In the genomic region with DNA sequence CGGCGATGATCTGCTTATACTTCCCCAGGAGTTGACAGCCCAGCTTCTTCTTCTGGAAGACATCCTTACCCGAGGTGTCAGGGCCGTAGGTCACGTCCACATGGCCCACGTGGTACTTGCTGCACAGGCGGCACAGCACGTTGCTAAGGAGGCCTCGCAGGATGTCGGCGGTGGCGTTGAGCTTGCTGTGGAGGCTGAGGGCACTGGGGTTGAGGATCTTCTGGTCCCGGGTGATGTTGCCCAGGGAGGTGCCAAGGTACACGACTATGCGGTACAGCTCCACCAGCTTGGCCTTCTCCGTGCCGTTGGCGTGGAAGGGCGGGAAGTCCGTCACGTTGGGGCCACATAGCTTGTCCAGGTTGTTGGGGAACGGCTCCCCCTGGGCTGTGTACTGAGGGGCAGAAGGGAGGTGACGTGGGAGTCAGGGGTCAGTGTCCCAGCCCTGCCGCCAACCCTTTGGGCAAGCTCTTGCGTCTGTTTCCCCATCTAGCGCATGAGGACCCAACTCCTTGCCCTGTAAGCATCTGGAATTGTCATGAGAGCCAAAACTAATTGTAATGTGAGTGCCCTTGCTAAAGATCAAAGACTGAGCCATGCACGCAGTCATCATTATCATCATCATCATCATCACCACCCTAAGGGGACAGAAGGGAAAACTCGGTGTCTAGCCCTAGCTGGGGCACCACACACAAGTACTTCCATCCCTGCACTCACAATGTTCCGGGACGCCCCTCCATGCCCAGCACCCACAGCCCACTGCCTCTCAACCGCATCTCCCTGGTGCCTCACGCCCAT, we compare ENCODE assay signal across 1 cellular context.
TF ChIP-seq lines count a peak whose summit lies in the region.

No MANE protein-coding gene starts in this region.

TF ChIP-seq in IMR-90, 13 proteins besides CTCF, POLR2A, EP300 and RAD21:
- TF ChIP-seq NFE2L2 (IDR thresholded peaks at IDR 0.05; ENCODE audit: low read depth, low read length) (no peak), CHD1 (IDR thresholded peaks at IDR 0.05; ENCODE audit: low read depth, low read length) (0 out of 2 replicates have a peak, but pooled peaks have one; percentile 30), RFX5 (IDR thresholded peaks at IDR 0.05; ENCODE audit: low read depth, low read length) (no peak), RCOR1 (IDR thresholded peaks at IDR 0.05; ENCODE audit: insufficient replicate concordance, low read length) (no peak), CEBPB (IDR thresholded peaks at IDR 0.05; ENCODE audit: low read depth, low read length) (no peak), MAZ (IDR thresholded peaks at IDR 0.05; ENCODE audit: borderline replicate concordance, low read depth, low read length) (no peak)
- TF ChIP-seq, protein P1, sequence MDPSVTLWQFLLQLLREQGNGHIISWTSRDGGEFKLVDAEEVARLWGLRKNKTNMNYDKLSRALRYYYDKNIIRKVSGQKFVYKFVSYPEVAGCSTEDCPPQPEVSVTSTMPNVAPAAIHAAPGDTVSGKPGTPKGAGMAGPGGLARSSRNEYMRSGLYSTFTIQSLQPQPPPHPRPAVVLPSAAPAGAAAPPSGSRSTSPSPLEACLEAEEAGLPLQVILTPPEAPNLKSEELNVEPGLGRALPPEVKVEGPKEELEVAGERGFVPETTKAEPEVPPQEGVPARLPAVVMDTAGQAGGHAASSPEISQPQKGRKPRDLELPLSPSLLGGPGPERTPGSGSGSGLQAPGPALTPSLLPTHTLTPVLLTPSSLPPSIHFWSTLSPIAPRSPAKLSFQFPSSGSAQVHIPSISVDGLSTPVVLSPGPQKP (IDR thresholded peaks at IDR 0.05; ENCODE audit: borderline replicate concordance, low read depth, low read length) = no peak
- TF ChIP-seq, protein P2, sequence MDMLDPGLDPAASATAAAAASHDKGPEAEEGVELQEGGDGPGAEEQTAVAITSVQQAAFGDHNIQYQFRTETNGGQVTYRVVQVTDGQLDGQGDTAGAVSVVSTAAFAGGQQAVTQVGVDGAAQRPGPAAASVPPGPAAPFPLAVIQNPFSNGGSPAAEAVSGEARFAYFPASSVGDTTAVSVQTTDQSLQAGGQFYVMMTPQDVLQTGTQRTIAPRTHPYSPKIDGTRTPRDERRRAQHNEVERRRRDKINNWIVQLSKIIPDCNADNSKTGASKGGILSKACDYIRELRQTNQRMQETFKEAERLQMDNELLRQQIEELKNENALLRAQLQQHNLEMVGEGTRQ (IDR thresholded peaks at IDR 0.05; ENCODE audit: low read depth, low read length) = no peak; the same call in 1 of the 2 replicates
